29 cellular contexts compared by ENCODE assay signal in genomic region chr20:13507646-13508045, GRCh38.
"Had no signal": no experiment of that assay in that cellular context is flagged by ENCODE, and none has a peak within 500 bp of the region (broad histone marks: within the 10 kb centered on the region; RNA-seq: fewer than 3 reads in every experiment).

No MANE protein-coding gene starts in this region.

- H3K4me1 ChIP-seq: stomach, suprapubic skin, testis, thyroid gland, tibial nerve, upper lobe of left lung, upper lobe of right lung, uterus, vagina had no signal

- H3K27ac ChIP-seq: stomach, suprapubic skin, testis, thoracic aorta, thyroid gland, tibial artery, tibial nerve, transverse colon, upper lobe of left lung, upper lobe of right lung, uterus, vagina had no signal

- H3K9me3 ChIP-seq: testis, thoracic aorta, thyroid gland, uterus, vagina had no signal

- ATAC-seq: stimulated activated effector memory CD8-positive, alpha-beta T cell treated with anti-CD3 and anti-CD28 coated beads, Interleukin-12 subunit alpha, Interleukin-12 subunit beta, amount 100 ng/mL, for 72 hours; stimulated activated memory B cell treated with anti-CD40 and anti-IgM and Interleukin-4, amounts not matched to agents 10 μg/mL and 1 μg/mL and 100 μg/mL, for 72 hours; stimulated activated naive B cell treated with anti-CD40 and anti-IgM and Interleukin-4, amounts not matched to agents 10 μg/mL and 1 μg/mL and 100 μg/mL, for 72 hours; stimulated activated naive CD8-positive, alpha-beta T cell treated with anti-CD3 and anti-CD28 coated beads, Interleukin-15, amount 100 ng/mL, for 72 hours; stimulated activated naive CD8-positive, alpha-beta T cell treated with anti-CD3 and anti-CD28 coated beads, Interleukin-15, Interleukin-2, amounts not matched to agents 100 U/mL and 50 U/mL, for 24 hours; upper lobe of right lung had no signal

- H3K4me1 Mint-ChIP-seq: stimulated activated effector memory CD8-positive, alpha-beta T cell treated with anti-CD3 and anti-CD28 coated beads, Interleukin-12 subunit alpha, Interleukin-12 subunit beta, amount 100 ng/mL, for 72 hours; stimulated activated memory B cell treated with anti-CD40 and anti-IgM and Interleukin-4, amounts not matched to agents 10 μg/mL and 1 μg/mL and 100 μg/mL, for 72 hours; stimulated activated naive CD8-positive, alpha-beta T cell treated with anti-CD3 and anti-CD28 coated beads, Interleukin-15, amount 100 ng/mL, for 72 hours had no signal

- H3K36me3 ChIP-seq: suprapubic skin, thoracic aorta, thyroid gland, upper lobe of left lung, upper lobe of right lung, uterus, vagina had no signal

- H3K4me3 Mint-ChIP-seq: stimulated activated effector memory CD8-positive, alpha-beta T cell treated with anti-CD3 and anti-CD28 coated beads, Interleukin-12 subunit alpha, Interleukin-12 subunit beta, amount 100 ng/mL, for 72 hours; stimulated activated memory B cell treated with anti-CD40 and anti-IgM and Interleukin-4, amounts not matched to agents 10 μg/mL and 1 μg/mL and 100 μg/mL, for 72 hours; stimulated activated naive B cell treated with anti-CD40 and anti-IgM and Interleukin-4, amounts not matched to agents 10 μg/mL and 1 μg/mL and 100 μg/mL, for 72 hours; stimulated activated naive CD8-positive, alpha-beta T cell treated with anti-CD3 and anti-CD28 coated beads, Interleukin-15, amount 100 ng/mL, for 72 hours; stimulated activated naive CD8-positive, alpha-beta T cell treated with anti-CD3 and anti-CD28 coated beads, Interleukin-15, Interleukin-2, amounts not matched to agents 100 ng/mL and 50 ng/mL, for 24 hours; type B pancreatic cell had no signal

- H3K36me3 Mint-ChIP-seq: stimulated activated effector memory CD8-positive, alpha-beta T cell treated with anti-CD3 and anti-CD28 coated beads, Interleukin-12 subunit alpha, Interleukin-12 subunit beta, amount 100 ng/mL, for 72 hours had no signal

- H3K27me3 Mint-ChIP-seq: stimulated activated memory B cell treated with anti-CD40 and anti-IgM and Interleukin-4, amounts not matched to agents 10 μg/mL and 1 μg/mL and 100 μg/mL, for 72 hours; stimulated activated naive B cell treated with anti-CD40 and anti-IgM and Interleukin-4, amounts not matched to agents 10 μg/mL and 1 μg/mL and 100 μg/mL, for 72 hours; stimulated activated naive CD8-positive, alpha-beta T cell treated with anti-CD3 and anti-CD28 coated beads, Interleukin-15, amount 100 ng/mL, for 72 hours; stimulated activated naive CD8-positive, alpha-beta T cell treated with anti-CD3 and anti-CD28 coated beads, Interleukin-15, Interleukin-2, amounts not matched to agents 100 ng/mL and 50 ng/mL, for 24 hours; type B pancreatic cell had no signal

- DNase-seq: stimulated activated CD4-positive, alpha-beta T cell treated with anti-CD3 and anti-CD28 coated beads, Interleukin-2, amount 100 ng/mL, for 48 hours; stimulated activated CD4-positive, alpha-beta T cell treated with anti-CD3 and anti-CD28 coated beads, Interleukin-4, amount 100 ng/mL, for 1 hour; stimulated activated CD4-positive, alpha-beta T cell treated with anti-CD3 and anti-CD28 coated beads, Interleukin-4, amount 100 ng/mL, for 24 hours; stimulated activated CD4-positive, alpha-beta T cell treated with anti-CD3 and anti-CD28 coated beads, Interleukin-4, amount 100 ng/mL, for 4 hours; stimulated activated CD8-positive, alpha-beta memory T cell treated with anti-CD3 and anti-CD28 coated beads, Interleukin-4, amount 100 ng/mL, for 48 hours; stimulated activated naive B cell treated with anti-CD40 and anti-IgM and Interleukin-4, amounts not matched to agents 10 μg/mL and 1 μg/mL and 100 μg/mL, for 72 hours; stimulated activated naive CD4-positive, alpha-beta T cell; stimulated activated naive CD4-positive, alpha-beta T cell treated with Interleukin-2 at 50 U/mL for 16 hours; stimulated activated naive CD8-positive, alpha-beta T cell treated with anti-CD3 and anti-CD28 coated beads, Interleukin-15, amount 100 ng/mL, for 72 hours; stimulated activated naive CD8-positive, alpha-beta T cell treated with anti-CD3 and anti-CD28 coated beads, Interleukin-15, Interleukin-2, amounts not matched to agents 100 U/mL and 50 U/mL, for 24 hours; stomach; substantia nigra; testis; thyroid gland; tibial artery; transverse colon; trophoblast cell; upper lobe of left lung; upper lobe of right lung; uterus had no signal

- FAIRE-seq: urothelium cell line had no signal

- H3K4me3 ChIP-seq: stomach, suprapubic skin, testis, thoracic aorta, thyroid gland, tibial artery, tibial nerve, transverse colon, upper lobe of left lung, upper lobe of right lung, uterus, vagina had no signal

- H3K27me3 ChIP-seq: stomach, suprapubic skin, testis, thyroid gland, tibial artery, tibial nerve, transverse colon, upper lobe of left lung, upper lobe of right lung, uterus, vagina had no signal
